Comparison of ENCODE assay signal across 21 cellular contexts in genomic region chr10:5498791-5499492, GRCh38. TPM values are rescaled to one million over a fixed set of nuclear protein-coding genes. Genes with fewer than 3 reads are reported as not detected.
A peak's percentile ranks its signal among the peaks of the same experiment; 100 is the strongest.
DNase-seq lines count a peak whose midpoint lies in the region; ATAC-seq and TF ChIP-seq lines count a peak whose summit lies in the region.
"Had no signal": no experiment of that assay in that cellular context is flagged by ENCODE, and none has a peak within 500 bp of the region (broad histone marks: within the 10 kb centered on the region; RNA-seq: fewer than 3 reads in every experiment).

No MANE protein-coding gene starts in this region.

- DNase-seq in breast epithelium (ENCODE audit: low spot score in 2 of 2), result peak in 1 of 2 donors; percentile 49
- DNase-seq in mammary epithelial cell, result no peak
- DNase-seq in glutamatergic neuron, result peak; percentile 12
- DNase-seq in neuronal stem cell (ENCODE audit: low spot score), result no peak
- DNase-seq in testis, result no peak
- no peak for DNase-seq in SIG-M5 (lab: John Stamatoyannopoulos, UW)
- no peak for DNase-seq in activated T-cell treated with anti-CD3 and anti-CD28 coated beads, Interleukin-2, amount 50 U/mL, for 4 hours
- DNase-seq: 8988T; CD8-positive, alpha-beta T cell; EL; GM23248; KG1; NCI-H187; NCI-H2107; NCI-H510A; NCI-H748 treated with DMSO at 0.1 percent for 48 hours; NK-92 treated with Interleukin-12 subunit alpha and Interleukin-12 subunit beta, amount 100 ng/mL, for 24 hours; Right ventricle myocardium superior had no signal

- no peaks in the 10 kb centered on the region for H3K36me3 ChIP-seq in breast epithelium
- H3K36me3 ChIP-seq in mammary epithelial cell (ENCODE audit: insufficient read depth, low read length), result no peaks in the 10 kb centered on the region
- no peaks in the 10 kb centered on the region for H3K36me3 ChIP-seq in neuronal stem cell (replicated peaks in 1 of 2; ENCODE audit: control insufficient read depth in 2 of 2, insufficient read depth in 2 of 2, low read length in 2 of 2)
- H3K36me3 ChIP-seq in testis (ENCODE audit: low read depth, missing control alignments), result no peaks in the 10 kb centered on the region
- H3K36me3 ChIP-seq: BLaER1 had no signal

- no peaks in the 10 kb centered on the region for H3K79me1 ChIP-seq in neuronal stem cell (ENCODE audit: low read depth, low read length)

- H3K27me3 Mint-ChIP-seq in glutamatergic neuron (ENCODE audit: unreplicated experiment), result peaks cover 2% of the 10 kb centered on the region
- H3K27me3 Mint-ChIP-seq in activated T-cell treated with anti-CD3 and anti-CD28 coated beads, Interleukin-2, amount 50 U/mL, for 4 hours (ENCODE audit: low read depth), result peaks cover 6% of the 10 kb centered on the region

- H3K27me3 ChIP-seq in breast epithelium (no peaks in the 10 kb centered on the region), mammary epithelial cell (ENCODE audit: insufficient read depth, low read length) (no peaks in the 10 kb centered on the region), neuronal stem cell (ENCODE audit: control insufficient read depth in 3 of 3, insufficient read depth in 3 of 3, low read depth in 1 of 3, low read length in 3 of 3) (peaks cover 0 to 28% (median 0%) of the 10 kb centered on the region in 3 experiments), testis (no peaks in the 10 kb centered on the region)
- H3K27me3 ChIP-seq: BLaER1 had no signal

- peak overlapping the region; percentile 52 to 70 for H3K27ac ChIP-seq in breast epithelium
- H3K27ac ChIP-seq in mammary epithelial cell (ENCODE audit: insufficient read depth, low read depth, low read length), result no peak overlapping the region
- no peak overlapping the region for H3K27ac ChIP-seq in neuronal stem cell (replicated peaks; ENCODE audit: low read length)
- H3K27ac ChIP-seq in testis, result no peak overlapping the region
- H3K27ac ChIP-seq: BLaER1, GM23248 had no signal

- ATAC-seq in GM18519 (IDR thresholded peaks at IDR 0.05; ENCODE audit: low FRiP score, unreplicated experiment), result no peak
- no peak for ATAC-seq in activated T-cell treated with anti-CD3 and anti-CD28 coated beads, Interleukin-2, amount 50 U/mL, for 4 hours
- ATAC-seq: CD8-positive, alpha-beta T cell; GM12878 had no signal

- H3K14ac ChIP-seq in neuronal stem cell (ENCODE audit: low read length), result no peak overlapping the region

- H2AFZ ChIP-seq in mammary epithelial cell (ENCODE audit: low read depth, low read length), result no peak overlapping the region
- no peak overlapping the region for H2AFZ ChIP-seq in neuronal stem cell (ENCODE audit: low read length)
- H2AFZ ChIP-seq: GM23248 had no signal

- H3K4me3 Mint-ChIP-seq in glutamatergic neuron (ENCODE audit: unreplicated experiment), result no peak overlapping the region
- no peak overlapping the region for H3K4me3 Mint-ChIP-seq in activated T-cell treated with anti-CD3 and anti-CD28 coated beads, Interleukin-2, amount 50 U/mL, for 4 hours
- H3K4me3 Mint-ChIP-seq: CD8-positive, alpha-beta T cell had no signal

- H4K8ac ChIP-seq in neuronal stem cell (ENCODE audit: low read depth, low read length), result no peak overlapping the region

- no peaks in the 10 kb centered on the region for H3K9me3 ChIP-seq in breast epithelium
- H3K9me3 ChIP-seq in mammary epithelial cell (replicated peaks; ENCODE audit: insufficient read depth, low read length), result no peaks in the 10 kb centered on the region
- peaks cover 0 to 3% of the 10 kb centered on the region in 2 donors for H3K9me3 ChIP-seq in neuronal stem cell (replicated peaks in 1 of 2; ENCODE audit: control insufficient read depth in 2 of 2, insufficient read depth in 1 of 2, low read depth in 1 of 2, low read length in 2 of 2)
- no peaks in the 10 kb centered on the region for H3K9me3 ChIP-seq in testis
- H3K9me3 ChIP-seq: BLaER1 had no signal

- no peak overlapping the region for H3K4me2 ChIP-seq in mammary epithelial cell (ENCODE audit: insufficient read depth, low read depth, low read length)
- H3K4me2 ChIP-seq in neuronal stem cell (ENCODE audit: insufficient read depth, low read length, poor library complexity, severe bottlenecking), result no peak overlapping the region
- H3K4me2 ChIP-seq: BLaER1 had no signal

- H3K4me1 Mint-ChIP-seq in glutamatergic neuron (ENCODE audit: low read depth, unreplicated experiment), result peaks cover 4% of the 10 kb centered on the region
- H3K4me1 Mint-ChIP-seq in activated T-cell treated with anti-CD3 and anti-CD28 coated beads, Interleukin-2, amount 50 U/mL, for 4 hours (ENCODE audit: low read depth), result no peaks in the 10 kb centered on the region

- H3K4ac ChIP-seq in neuronal stem cell (ENCODE audit: low read length), result no peak overlapping the region

- 85% methylated on average over 21 of the region's 61 CpGs for WGBS in mammary epithelial cell (ENCODE audit: low coverage, missing lambda C conversion rate)
- no CpG with 5 or more reads among the region's 61 CpGs for WGBS in neuronal stem cell (ENCODE audit: extremely low coverage in 2 of 2, insufficient read length in 2 of 2, insufficient replicate concordance in 1 of 2), 2 donors
- WGBS in testis, 2 donors, result 74 to 85% methylated on average over 31 to 61 of the region's 61 CpGs

- peaks cover 2% of the 10 kb centered on the region for H3K9me3 Mint-ChIP-seq in glutamatergic neuron (ENCODE audit: unreplicated experiment)
- no peaks in the 10 kb centered on the region for H3K9me3 Mint-ChIP-seq in activated T-cell treated with anti-CD3 and anti-CD28 coated beads, Interleukin-2, amount 50 U/mL, for 4 hours
- H3K9me3 Mint-ChIP-seq: CD8-positive, alpha-beta T cell had no signal

- H2BK12ac ChIP-seq in neuronal stem cell (ENCODE audit: low read length), result no peak overlapping the region

- TF ChIP-seq POLR2A in breast epithelium (IDR thresholded peaks at IDR 0.05) (no peak), testis (IDR thresholded peaks at IDR 0.05) (no peak)

- H4K91ac ChIP-seq in neuronal stem cell (ENCODE audit: low read depth, low read length, poor library complexity), result no peak overlapping the region

- no peaks in the 10 kb centered on the region for H3K79me2 ChIP-seq in mammary epithelial cell (ENCODE audit: insufficient read depth, low read length)

- H2BK120ac ChIP-seq in neuronal stem cell (ENCODE audit: low read depth, low read length), result no peak overlapping the region

- H3K23ac ChIP-seq in neuronal stem cell (ENCODE audit: low read depth, low read length, poor library complexity), result peak overlapping the region; percentile 88

- CTCF ChIA-PET in mammary epithelial cell (lab: Charles Lee; ENCODE audit: low non-redundant PET), result no interaction called here

- peak overlapping the region in 1 of 3 donors; percentile 24 for H3K4me3 ChIP-seq in breast epithelium
- no peak overlapping the region for H3K4me3 ChIP-seq in mammary epithelial cell (replicated peaks in 1 of 3; ENCODE audit: insufficient read depth in 1 of 3, low read depth in 2 of 3, low read length in 3 of 3)
- no peak overlapping the region for H3K4me3 ChIP-seq in neuronal stem cell (ENCODE audit: low read length in 2 of 2)
- H3K4me3 ChIP-seq in testis, result peak overlapping the region; percentile 2 to 58
- H3K4me3 ChIP-seq: BLaER1, GM12878, GM23248 had no signal

- no peak overlapping the region for H3K27ac Mint-ChIP-seq in glutamatergic neuron (ENCODE audit: unreplicated experiment)
- H3K27ac Mint-ChIP-seq: CD8-positive, alpha-beta T cell had no signal

- H3K4me1 ChIP-seq in breast epithelium (peaks cover 0 to 15% of the 10 kb centered on the region in 2 donors), mammary epithelial cell (ENCODE audit: insufficient read depth, low read length) (peaks cover 18% of the 10 kb centered on the region), neuronal stem cell (ENCODE audit: control insufficient read depth in 2 of 2, insufficient read depth in 1 of 2, low read depth in 1 of 2, low read length in 2 of 2) (no peaks in the 10 kb centered on the region), testis (no peaks in the 10 kb centered on the region)

- H2BK5ac ChIP-seq in neuronal stem cell (ENCODE audit: low read length), result no peak overlapping the region

- peak overlapping the region; percentile 47 for H2AK5ac ChIP-seq in neuronal stem cell (ENCODE audit: low read depth, low read length)

- H3K36me3 Mint-ChIP-seq in glutamatergic neuron (ENCODE audit: unreplicated experiment), result no peaks in the 10 kb centered on the region
- H3K36me3 Mint-ChIP-seq in activated T-cell treated with anti-CD3 and anti-CD28 coated beads, Interleukin-2, amount 50 U/mL, for 4 hours (ENCODE audit: insufficient read depth), result no peaks in the 10 kb centered on the region
- H3K36me3 Mint-ChIP-seq: CD8-positive, alpha-beta T cell had no signal

- H2BK15ac ChIP-seq in neuronal stem cell (ENCODE audit: low read length), result peak overlapping the region; percentile 94

- H3K18ac ChIP-seq in neuronal stem cell (ENCODE audit: low read length), result peak overlapping the region; percentile 74

- H3K9ac ChIP-seq in mammary epithelial cell (ENCODE audit: insufficient read depth, low read length) (no peak overlapping the region), neuronal stem cell (ENCODE audit: low read depth, low read length, poor library complexity) (no peak overlapping the region)
- H3K9ac ChIP-seq: BLaER1, GM23248 had no signal

- no TSS peak for BruUV-seq in mammary epithelial cell (replicated peaks; lab: Mats Ljungman, UMichigan)

- no peak for TF ChIP-seq CTCF in breast epithelium (IDR thresholded peaks at IDR 0.05)
- TF ChIP-seq CTCF in mammary epithelial cell (conservative IDR thresholded peaks at IDR 0.05 in 1 of 2, IDR thresholded peaks at IDR 0.05 in 1 of 2; ENCODE audit: extremely low read depth in 1 of 2, insufficient read depth in 1 of 2, low read depth in 1 of 2, low read length in 2 of 2), result no peak
- no peak for TF ChIP-seq CTCF in glutamatergic neuron (IDR thresholded peaks at IDR 0.05; ENCODE audit: partially characterized antibody, unreplicated experiment)
- TF ChIP-seq CTCF in testis (IDR thresholded peaks at IDR 0.05), result no peak

- no peaks in the 10 kb centered on the region for H4K20me1 ChIP-seq in mammary epithelial cell (ENCODE audit: insufficient read depth, low read length)
- H4K20me1 ChIP-seq: BLaER1 had no signal

- in situ Hi-C loops in mammary epithelial cell (cut with MboI; ENCODE audit: low sequenced_read_pairs in 2 of 2), result no loop called here

- dilution Hi-C loops in mammary epithelial cell (cut with HindIII; ENCODE audit: low sequenced_read_pairs), result no loop called here

- intact Hi-C loops in breast epithelium (cut with DNase I; ENCODE audit: low total_unique reads) (loop anchor here (1.0 kb wide), 1 partner anchor 39 kb away; no protein-coding TSS in a partner anchor), mammary epithelial cell (cut with micrococcal nuclease) (no loop called here), testis (cut with DNase I; ENCODE audit: low total_unique reads) (no loop called here)

RNA-seq across cellular contexts. Expression of gene CALML5, which starts 0.4 kb away (rescaled TPM):
- 10 to 100 TPM in 2 of 3 donors, not detected in 1; 31.0 to 31.1 TPM for total RNA-seq in breast epithelium
- not detected for total RNA-seq in mammary epithelial cell
- 0.32 TPM for polyA plus RNA-seq in mammary epithelial cell
- not detected for polyA minus RNA-seq in mammary epithelial cell
- total RNA-seq in glutamatergic neuron (ENCODE audit: unreplicated experiment), result not detected
- not detected for polyA plus RNA-seq in neuronal stem cell (2013, experiment 1 of 2)
- polyA plus RNA-seq in neuronal stem cell (2013, experiment 2 of 2), result not detected
- total RNA-seq in testis, result under 1 TPM in 1 of 2 donors, not detected in 1; 0.50 TPM
- not detected for polyA plus RNA-seq in testis (ENCODE audit: insufficient read depth, low read depth, low replicate concordance)
- not detected for total RNA-seq in activated T-cell treated with anti-CD3 and anti-CD28 coated beads, Interleukin-2, amount 50 U/mL, for 4 hours
- total RNA-seq: CD8-positive, alpha-beta T cell; GM12878; GM23248; Right ventricle myocardium superior had no signal
- polyA plus RNA-seq: GM12878, GM23248 had no signal

RNA-seq across cellular contexts. Expression of gene CALML3, which starts 25.8 kb away (rescaled TPM):
- total RNA-seq in breast epithelium (10 to 100 TPM in 1 of 3 donors, 1 to 10 TPM in 1, not detected in 1; 3.6 to 13.5 TPM), mammary epithelial cell (100 to 1,000 TPM; 173 to 704 TPM), glutamatergic neuron (ENCODE audit: unreplicated experiment) (not detected), testis (under 1 TPM; 0.19 to 0.63 TPM)
- polyA plus RNA-seq in mammary epithelial cell (42.3 TPM), testis (ENCODE audit: insufficient read depth, low read depth, low replicate concordance) (1.5 TPM)
- 6.0 TPM for polyA minus RNA-seq in mammary epithelial cell
- polyA plus RNA-seq in neuronal stem cell (2013, experiment 1 of 2), result not detected
- polyA plus RNA-seq in neuronal stem cell (2013, experiment 2 of 2), result not detected
- not detected for total RNA-seq in activated T-cell treated with anti-CD3 and anti-CD28 coated beads, Interleukin-2, amount 50 U/mL, for 4 hours
- total RNA-seq: CD8-positive, alpha-beta T cell; GM12878; GM23248; Right ventricle myocardium superior had no signal
- polyA plus RNA-seq: GM12878, GM23248 had no signal

Comparison
In these comparisons a context has a peak if more than half of its experiments do, and no peak if none do; other contexts are left out.
1. H3K27ac ChIP-seq: peak in breast epithelium (2 of 2); none in mammary epithelial cell (single experiment), neuronal stem cell (single experiment) and testis (0 of 2).
2. RNA of gene CALML3, which starts 25.8 kb away (total RNA-seq): 173 to 704 TPM in mammary epithelial cell; 3.6 to 13.5 TPM in breast epithelium, 0.19 to 0.63 TPM in testis, not detected in glutamatergic neuron (single experiment) and not detected in activated T-cell treated with anti-CD3 and anti-CD28 coated beads, Interleukin-2, amount 50 U/mL, for 4 hours; every median in the first group is over 10 times any median in the second.
3. H3K4me3 ChIP-seq: peak in testis (2 of 2); none in mammary epithelial cell (0 of 3) and neuronal stem cell (0 of 2).